13 cellular contexts compared by ENCODE assay signal in genomic region chr2:55751966-55752365, GRCh38. TPM values are rescaled to one million over a fixed set of nuclear protein-coding genes. Genes with fewer than 3 reads are reported as not detected.
DNase-seq lines count a peak whose midpoint lies in the region; ATAC-seq and TF ChIP-seq lines count a peak whose summit lies in the region.
"Had no signal": no experiment of that assay in that cellular context is flagged by ENCODE, and none has a peak within 500 bp of the region (broad histone marks: within the 10 kb centered on the region; RNA-seq: fewer than 3 reads in every experiment).

No MANE protein-coding gene starts in this region.

- H2AFZ ChIP-seq in mammary epithelial cell (ENCODE audit: low read depth, low read length), result peak overlapping the region; percentile 1
- H2AFZ ChIP-seq: GM23248 had no signal

- dilution Hi-C loops in mammary epithelial cell (cut with HindIII; ENCODE audit: low sequenced_read_pairs), result no loop called here

- H3K4me3 ChIP-seq in mammary epithelial cell (replicated peaks in 1 of 3; ENCODE audit: insufficient read depth in 1 of 3, low read depth in 2 of 3, low read length in 3 of 3) (no peak overlapping the region), breast epithelium (no peak overlapping the region), cardiac fibroblast (replicated peaks in 1 of 2; ENCODE audit: low read depth in 2 of 2, low read length in 2 of 2) (no peak overlapping the region), psoas muscle (no peak overlapping the region)
- H3K4me3 ChIP-seq: BLaER1, GM23248 had no signal

- H3K9me3 ChIP-seq in mammary epithelial cell (replicated peaks; ENCODE audit: insufficient read depth, low read length) (no peaks in the 10 kb centered on the region), breast epithelium (peaks cover 0 to 3% of the 10 kb centered on the region in 2 donors), psoas muscle (no peaks in the 10 kb centered on the region)
- H3K9me3 ChIP-seq: BLaER1 had no signal

- WGBS in mammary epithelial cell (ENCODE audit: low coverage, missing lambda C conversion rate), result 8% methylated on average over 1 of the region's 1 CpG
- 29 to 38% (median 33%) methylated on average over 1 of the region's 1 CpG for WGBS in psoas muscle, 3 donors

- no peaks in the 10 kb centered on the region for H4K20me1 ChIP-seq in mammary epithelial cell (ENCODE audit: insufficient read depth, low read length)
- H4K20me1 ChIP-seq: BLaER1 had no signal

- in situ Hi-C loops in mammary epithelial cell (cut with MboI; ENCODE audit: low sequenced_read_pairs in 2 of 2), result loop anchor here in 1 of 2 donors (25.0 kb wide), 1 partner anchor 210 kb away; no protein-coding TSS in a partner anchor

- no TSS peak for BruUV-seq in mammary epithelial cell (replicated peaks; lab: Mats Ljungman, UMichigan)

- H3K27ac ChIP-seq in mammary epithelial cell (ENCODE audit: insufficient read depth, low read depth, low read length) (no peak overlapping the region), breast epithelium (no peak overlapping the region), psoas muscle (no peak overlapping the region)
- H3K27ac ChIP-seq: 22Rv1, BLaER1, GM23248 had no signal

- CTCF ChIA-PET in mammary epithelial cell (lab: Charles Lee; ENCODE audit: low non-redundant PET), result no interaction called here

- no peak for DNase-seq in mammary epithelial cell
- DNase-seq in breast epithelium (ENCODE audit: low spot score in 2 of 2), result no peak
- DNase-seq in cardiac fibroblast (ENCODE audit: low read depth in 2 of 2), result peak; percentile 46 to 58
- DNase-seq in sciatic nerve (ENCODE audit: low spot score), result no peak
- DNase-seq in SHP77 (lab: John Stamatoyannopoulos, UW), result no peak
- no peak for DNase-seq in psoas muscle
- DNase-seq: AML-193, DMS53, GM23248, H7 had no signal

- no peak overlapping the region for H3K4me2 ChIP-seq in mammary epithelial cell (ENCODE audit: insufficient read depth, low read depth, low read length)
- H3K4me2 ChIP-seq: BLaER1 had no signal

- no peaks in the 10 kb centered on the region for H3K79me2 ChIP-seq in mammary epithelial cell (ENCODE audit: insufficient read depth, low read length)

- no peak for TF ChIP-seq POLR2A in breast epithelium (IDR thresholded peaks at IDR 0.05)

- H3K4me1 ChIP-seq in mammary epithelial cell (ENCODE audit: insufficient read depth, low read length) (no peaks in the 10 kb centered on the region), breast epithelium (no peaks in the 10 kb centered on the region), psoas muscle (no peaks in the 10 kb centered on the region)
- H3K4me1 ChIP-seq: BLaER1 had no signal

- H3K9ac ChIP-seq in mammary epithelial cell (ENCODE audit: insufficient read depth, low read length), result no peak overlapping the region
- H3K9ac ChIP-seq: BLaER1, GM23248 had no signal

- H3K36me3 ChIP-seq in mammary epithelial cell (ENCODE audit: insufficient read depth, low read length) (no peaks in the 10 kb centered on the region), breast epithelium (no peaks in the 10 kb centered on the region), psoas muscle (ENCODE audit: insufficient read depth in 1 of 2, low read depth in 1 of 2) (no peaks in the 10 kb centered on the region)
- H3K36me3 ChIP-seq: BLaER1 had no signal

- H3K27me3 ChIP-seq in mammary epithelial cell (ENCODE audit: insufficient read depth, low read length) (no peaks in the 10 kb centered on the region), breast epithelium (no peaks in the 10 kb centered on the region), psoas muscle (ENCODE audit: insufficient read depth in 3 of 3, low read length in 2 of 3) (no peaks in the 10 kb centered on the region)
- H3K27me3 ChIP-seq: BLaER1 had no signal

- ATAC-seq in sciatic nerve (peak; percentile 65), HG02970 (IDR thresholded peaks at IDR 0.05; ENCODE audit: low FRiP score, unreplicated experiment) (no peak), psoas muscle (no peak)

- intact Hi-C loops in mammary epithelial cell (cut with micrococcal nuclease) (no loop called here), breast epithelium (cut with DNase I; ENCODE audit: low total_unique reads) (no loop called here), sciatic nerve (cut with DNase I) (no loop called here), psoas muscle (cut with DNase I) (no loop called here)

- TF ChIP-seq CTCF in mammary epithelial cell (conservative IDR thresholded peaks at IDR 0.05 in 1 of 2, IDR thresholded peaks at IDR 0.05 in 1 of 2; ENCODE audit: extremely low read depth in 1 of 2, insufficient read depth in 1 of 2, low read depth in 1 of 2, low read length in 2 of 2) (no peak), breast epithelium (IDR thresholded peaks at IDR 0.05) (no peak), cardiac fibroblast (IDR thresholded peaks at IDR 0.05; ENCODE audit: low read depth, low read length) (no peak), psoas muscle (IDR thresholded peaks at IDR 0.05) (no peak)

RNA-seq across cellular contexts. Expression of gene PNPT1, which starts 58.3 kb away (rescaled TPM):
- total RNA-seq in mammary epithelial cell, result 10 to 100 TPM; 19.8 to 39.5 TPM
- polyA plus RNA-seq in mammary epithelial cell, result 10.8 TPM
- polyA minus RNA-seq in mammary epithelial cell, result 13.9 TPM
- total RNA-seq in breast epithelium, result 10 to 100 TPM; 11.5 to 24.9 (median 21.8) TPM
- total RNA-seq in sciatic nerve, result 21.9 TPM
- 10 to 100 TPM; 24.8 to 34.7 (median 30.4) TPM for total RNA-seq in psoas muscle
- polyA plus RNA-seq in psoas muscle, result 10 to 100 TPM; 16.0 to 26.5 (median 19.1) TPM

Comparison
In these comparisons a context has a peak if more than half of its experiments do, and no peak if none do; other contexts are left out.
1. DNase-seq: peak in cardiac fibroblast (2 of 2); none in mammary epithelial cell (single experiment), breast epithelium (0 of 2), sciatic nerve (single experiment), SHP77 (0 of 2) and psoas muscle (0 of 2).